In the genomic region with DNA sequence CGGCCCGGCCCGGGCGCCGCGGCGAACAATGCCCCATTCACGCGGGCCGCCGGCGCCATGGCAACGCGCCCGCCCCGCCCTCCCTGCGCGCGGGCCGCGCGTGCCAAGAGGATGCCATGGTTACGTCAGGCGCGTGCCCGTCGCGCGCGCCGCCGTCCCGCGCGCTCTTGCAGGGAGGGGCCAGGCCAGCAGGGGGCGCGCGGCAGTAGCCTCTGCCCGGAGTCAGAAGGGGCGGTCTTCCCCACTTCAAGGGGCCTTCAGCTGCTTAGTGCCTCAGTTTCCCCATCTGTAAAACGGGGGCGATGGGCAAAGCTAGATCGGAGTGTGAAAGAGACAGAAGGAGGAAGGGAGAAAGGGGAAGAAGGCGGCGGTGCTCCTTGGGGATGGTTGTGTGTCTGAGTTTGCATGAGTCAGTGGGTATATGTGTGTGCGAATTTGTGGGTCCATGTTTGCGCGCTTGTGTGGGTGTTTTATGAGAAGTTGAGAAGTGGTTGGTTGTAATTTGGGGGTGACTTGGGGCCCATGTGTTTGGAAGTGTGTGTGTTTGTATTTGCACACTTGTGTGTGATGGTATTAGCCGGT, we compare ENCODE assay signal across 7 cellular contexts. TPM values are rescaled to one million over a fixed set of nuclear protein-coding genes. Genes with fewer than 3 reads are reported as not detected.
DNase-seq lines count a peak whose midpoint lies in the region; ATAC-seq and TF ChIP-seq lines count a peak whose summit lies in the region.

No MANE protein-coding gene starts in this region.

- peaks cover 3% of the 10 kb centered on the region for H3K4me1 ChIP-seq in right cardiac atrium (ENCODE audit: control insufficient read depth, insufficient read depth, low read length)
- no peaks in the 10 kb centered on the region for H3K4me1 ChIP-seq in aorta (ENCODE audit: control insufficient read depth in 1 of 2, insufficient read depth in 2 of 2, low read length in 2 of 2)

- H3K4me3 ChIP-seq in MG63 (peak overlapping the region; percentile 28), right cardiac atrium (ENCODE audit: low read length) (no peak overlapping the region), retinal pigment epithelial cell (ENCODE audit: low read length) (no peak overlapping the region), aorta (ENCODE audit: low read length in 2 of 2) (no peak overlapping the region)

- TF ChIP-seq CTCF in GM12873 (IDR thresholded peaks at IDR 0.05; ENCODE audit: insufficient read depth, low read depth, low read length, missing control alignments) (peak; percentile 86), retinal pigment epithelial cell (conservative IDR thresholded peaks at IDR 0.05; ENCODE audit: low read depth, low read length) (peak; percentile 76)

- H3K36me3 ChIP-seq in MG63 (no peaks in the 10 kb centered on the region), aorta (ENCODE audit: control insufficient read depth in 1 of 2, insufficient read depth in 2 of 2, low read length in 1 of 2) (no peaks in the 10 kb centered on the region)

- WGBS in right cardiac atrium, result 11% methylated on average over 49 of the region's 49 CpGs
- 10 to 17% methylated on average over 30 to 49 of the region's 49 CpGs for WGBS in aorta, 2 donors

- ATAC-seq in right cardiac atrium (peak; percentile 77 to 80), aorta (ENCODE audit: low FRiP score) (peak; percentile 93)

- H3K9me3 ChIP-seq in MG63 (no peaks in the 10 kb centered on the region), right cardiac atrium (ENCODE audit: control insufficient read depth, low read length) (no peaks in the 10 kb centered on the region), aorta (ENCODE audit: control insufficient read depth, low read length) (no peaks in the 10 kb centered on the region)

- H3K27ac ChIP-seq in right cardiac atrium (ENCODE audit: low read length) (no peak overlapping the region), aorta (ENCODE audit: low read depth in 1 of 2, low read length in 2 of 2) (no peak overlapping the region)

- peak; percentile 82 for DNase-seq in MG63
- peak; percentile 58 to 77 (median 71) for DNase-seq in T-helper 1 cell
- DNase-seq in amniotic epithelial cell (ENCODE audit: low read depth), result peak; percentile 57
- DNase-seq in right cardiac atrium, result peak; percentile 81 to 94 (median 93)
- no peak for DNase-seq in retinal pigment epithelial cell (ENCODE audit: low read depth)
- DNase-seq in aorta, result peak; percentile 81 to 93

- intact Hi-C loops in right cardiac atrium (cut with DNase I), result loop anchor here in 2 of 4 donors (2.0 to 10.0 kb wide), 3 partner anchors 81 to 111 kb away; no protein-coding TSS in a partner anchor
- intact Hi-C loops in aorta (cut with DNase I), result loop anchor here in 1 of 2 donors (1.0 kb wide), 1 partner anchor 110 kb away; no protein-coding TSS in a partner anchor

- H3K27me3 ChIP-seq in MG63 (no peaks in the 10 kb centered on the region), right cardiac atrium (ENCODE audit: control insufficient read depth, insufficient read depth) (no peaks in the 10 kb centered on the region), aorta (ENCODE audit: control insufficient read depth in 1 of 2, insufficient read depth in 2 of 2, low read length in 1 of 2) (no peaks in the 10 kb centered on the region)

RNA-seq across cellular contexts. Expression of a gene that starts 11.6 kb away (rescaled TPM):
- 53.9 and 78.0 TPM in 2 replicates for total RNA-seq in MG63 (2014; rRNA removed; shearing (Covaris generic); ENCODE audit: low replicate concordance)
- total RNA-seq in right cardiac atrium, result 100 to 1,000 TPM; 123 to 168 (median 156) TPM
- 67.4 TPM for polyA plus RNA-seq in right cardiac atrium
- total RNA-seq in aorta, result 100 to 1,000 TPM; 184 to 327 TPM
- 10 to 100 TPM; 45.5 to 49.8 TPM for polyA plus RNA-seq in aorta

RNA-seq across cellular contexts. Expression of a gene that starts 14.3 kb away (rescaled TPM):
- 0.33 and 1.2 TPM in 2 replicates for total RNA-seq in MG63 (2014; rRNA removed; shearing (Covaris generic); ENCODE audit: low replicate concordance)
- total RNA-seq in right cardiac atrium, result 10 to 100 TPM in 2 of 4 donors, 1 to 10 TPM in 2; 5.0 to 13.8 (median 11.1) TPM
- 7.0 TPM for polyA plus RNA-seq in right cardiac atrium
- total RNA-seq in aorta, result not detected
- under 1 TPM in 1 of 2 donors, not detected in 1; 0.13 TPM for polyA plus RNA-seq in aorta

RNA-seq across cellular contexts. Expression of a gene that starts 26.6 kb away (rescaled TPM):
- total RNA-seq in MG63 (2014; rRNA removed; shearing (Covaris generic); ENCODE audit: low replicate concordance), result 225 and 240 TPM in 2 replicates
- total RNA-seq in right cardiac atrium, result 10 to 100 TPM; 24.3 to 33.2 (median 29.1) TPM
- polyA plus RNA-seq in right cardiac atrium, result 64.5 TPM
- 10 to 100 TPM; 15.3 to 15.7 TPM for total RNA-seq in aorta
- 10 to 100 TPM; 30.9 to 40.6 TPM for polyA plus RNA-seq in aorta

RNA-seq across cellular contexts. Expression of a gene that starts 38.0 kb away (rescaled TPM):
- total RNA-seq in MG63 (2014; rRNA removed; shearing (Covaris generic); ENCODE audit: low replicate concordance), result 211 and 354 TPM in 2 replicates
- 100 to 1,000 TPM; 127 to 137 (median 133) TPM for total RNA-seq in right cardiac atrium
- 122 TPM for polyA plus RNA-seq in right cardiac atrium
- 100 to 1,000 TPM in 1 of 2 donors, 10 to 100 TPM in 1; 80.7 to 106 TPM for total RNA-seq in aorta
- polyA plus RNA-seq in aorta, result 100 to 1,000 TPM in 1 of 2 donors, 10 to 100 TPM in 1; 72.4 to 154 TPM

RNA-seq across cellular contexts. Expression of a gene that starts 45.2 kb away (rescaled TPM):
- total RNA-seq in MG63 (2014; rRNA removed; shearing (Covaris generic); ENCODE audit: low replicate concordance), result 1,902 and 1,921 TPM in 2 replicates
- total RNA-seq in right cardiac atrium (100 to 1,000 TPM; 314 to 703 (median 631) TPM), aorta (100 to 1,000 TPM; 649 to 778 TPM)
- polyA plus RNA-seq in right cardiac atrium (374 TPM), aorta (100 to 1,000 TPM; 232 to 296 TPM)
